17 cellular contexts compared by ENCODE assay signal in the genomic region with DNA sequence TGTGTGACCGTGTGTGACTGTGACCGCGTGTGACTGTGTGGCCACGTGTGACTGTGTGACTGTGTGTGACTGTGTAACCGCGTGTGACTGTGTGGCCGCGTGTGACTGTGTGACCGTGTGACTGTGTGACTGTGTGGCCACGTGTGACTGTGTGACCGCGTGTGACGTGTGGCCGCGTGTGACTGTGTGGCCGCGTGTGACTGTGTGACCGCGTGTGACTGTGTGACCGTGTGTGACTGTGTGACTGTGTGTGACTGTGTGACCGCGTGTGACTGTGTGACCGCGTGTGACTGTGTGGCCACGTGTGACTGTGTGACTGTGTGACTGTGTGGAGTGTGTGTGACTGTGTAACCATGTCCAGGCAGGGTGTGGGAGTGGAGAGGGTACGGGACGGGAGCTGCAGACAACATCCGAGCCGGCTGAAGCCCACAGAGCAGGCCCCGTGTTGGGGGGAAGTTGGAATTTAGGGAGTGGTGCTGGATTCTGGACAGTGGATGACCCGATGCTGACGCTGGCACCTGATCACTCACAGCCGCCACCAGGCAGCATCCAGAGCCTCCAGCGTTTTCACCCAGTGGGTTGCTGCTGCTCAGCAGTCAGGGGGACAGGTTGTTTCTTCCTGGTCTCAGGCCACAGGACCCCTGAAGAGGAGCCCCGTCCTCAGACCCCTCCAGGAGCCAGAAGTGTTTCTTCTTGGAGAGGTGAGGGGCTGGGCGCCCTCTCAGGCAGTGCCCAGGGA.
"Had no signal": no experiment of that assay in that cellular context is flagged by ENCODE, and none has a peak within 500 bp of the region (broad histone marks: within the 10 kb centered on the region; RNA-seq: fewer than 3 reads in every experiment).

No MANE protein-coding gene starts in this region.

- H3K4me2 ChIP-seq: hepatocyte had no signal

- H3K27ac ChIP-seq: hepatocyte, ovary, prostate gland, stomach, thoracic aorta, transverse colon had no signal

- H3K9me3 Mint-ChIP-seq: dendritic cell treated with granulocyte-macrophage colony-stimulating factor and Interleukin-4, amounts not matched to agents 40 ng/mL and 50 ng/mL, for 4 days; naive thymus-derived CD4-positive, alpha-beta T cell had no signal

- H3K27me3 ChIP-seq: ovary, stomach had no signal

- FAIRE-seq: colon, endothelial cell of umbilical vein had no signal

- H3K4me1 ChIP-seq: prostate gland, stomach, transverse colon had no signal

- H3K4me3 ChIP-seq: hepatocyte, ovary, prostate gland, stomach, thoracic aorta, transverse colon had no signal

- H3K79me2 ChIP-seq: hepatocyte had no signal

- H3K27ac Mint-ChIP-seq: dendritic cell treated with granulocyte-macrophage colony-stimulating factor and Interleukin-4, amounts not matched to agents 40 ng/mL and 50 ng/mL, for 4 days; nephron progenitor cell had no signal

- H3K9me3 ChIP-seq: ovary, prostate gland, stomach, thoracic aorta, transverse colon had no signal

- H3K36me3 Mint-ChIP-seq: naive thymus-derived CD4-positive, alpha-beta T cell had no signal

- ATAC-seq: naive thymus-derived CD4-positive, alpha-beta T cell had no signal

- H2AFZ ChIP-seq: hepatocyte had no signal

- H3K36me3 ChIP-seq: ovary, prostate gland, stomach, thoracic aorta, transverse colon had no signal

- H3K4me3 Mint-ChIP-seq: dendritic cell treated with granulocyte-macrophage colony-stimulating factor and Interleukin-4, amounts not matched to agents 40 ng/mL and 50 ng/mL, for 4 days; naive thymus-derived CD4-positive, alpha-beta T cell; nephron progenitor cell had no signal

- DNase-seq: foreskin melanocyte; kidney glomerular epithelial cell; naive thymus-derived CD4-positive, alpha-beta T cell; nucleus accumbens; ovary; stimulated activated CD4-positive, alpha-beta T cell treated with anti-CD3 and anti-CD28 coated beads, Interleukin-2, amount 100 ng/mL, for 24 hours; stimulated activated naive CD4-positive, alpha-beta T cell; stomach; substantia nigra; transverse colon had no signal
